In the genomic region with DNA sequence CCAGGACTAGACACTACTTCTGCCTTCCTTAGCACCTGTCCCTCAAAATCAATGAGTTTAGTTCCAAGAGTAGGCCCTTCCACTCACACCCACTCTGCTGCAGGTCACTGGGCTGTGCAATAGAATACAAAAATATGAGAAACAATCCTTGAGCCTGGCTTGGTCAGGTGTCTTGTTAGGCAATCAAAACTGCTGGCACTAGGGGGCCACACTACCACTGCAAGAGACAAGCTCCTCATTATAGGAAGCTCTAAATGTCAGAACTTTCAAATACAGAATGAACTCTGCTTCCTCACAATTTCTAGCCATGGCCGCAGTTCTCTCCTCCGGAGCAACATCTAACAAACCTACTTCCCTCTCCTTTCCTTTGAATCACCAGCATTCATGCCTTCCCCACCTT, we compare ENCODE assay signal across 8 cellular contexts. TPM values are rescaled to one million over a fixed set of nuclear protein-coding genes. Genes with fewer than 3 reads are reported as not detected.
DNase-seq lines count a peak whose midpoint lies in the region; ATAC-seq, FAIRE-seq and TF ChIP-seq lines count a peak whose summit lies in the region.
"Not testable (repeated sequence)": the region's sequence is repeated elsewhere in the genome, so short reads cannot be mapped to it uniquely, and the experiment has no call there.

No MANE protein-coding gene starts in this region.

- H3K4me3 ChIP-seq in brain microvascular endothelial cell (ENCODE audit: low read depth, low read length) = not testable (repeated sequence)

- DNase-seq in D341Med (ENCODE audit: low spot score) (peak; percentile 37), HCEC 1CT (peak; percentile 2), NCI-H82 (lab: John Stamatoyannopoulos, UW) (peak; percentile 30), WTC11 (ENCODE audit: low spot score) (peak; percentile 29), brain microvascular endothelial cell (peak; percentile 31), head of caudate nucleus (peak in 24 of 42 donors; percentile 3 to 56 (median 19)), urothelium cell line (ENCODE audit: low spot score) (peak; percentile 8)
- DNase-seq in naive thymus-derived CD8-positive, alpha-beta T cell = peak in 8 of 10 donors; percentile 3 to 61 (median 18)

- in situ Hi-C loops in brain microvascular endothelial cell (cut with HindIII; ENCODE audit: low pct_ligation_motif_present, low sequenced_read_pairs) = not testable (repeated sequence)

- H3K4me1 Mint-ChIP-seq in WTC11; naive thymus-derived CD8-positive, alpha-beta T cell: not testable (repeated sequence)

- peak; percentile 69 for ATAC-seq in WTC11
- peak in 1 of 2 donors; percentile 49 for ATAC-seq in naive thymus-derived CD8-positive, alpha-beta T cell

- H3K9me3 Mint-ChIP-seq in WTC11; naive thymus-derived CD8-positive, alpha-beta T cell: not testable (repeated sequence)

- not testable (repeated sequence) for H3K27me3 ChIP-seq in brain microvascular endothelial cell (replicated peaks)

- POLR2A ChIA-PET in WTC11 (lab: Charles Lee); naive thymus-derived CD8-positive, alpha-beta T cell (lab: Charles Lee): not testable (repeated sequence)

- not testable (repeated sequence) for H3K4me3 Mint-ChIP-seq in WTC11; naive thymus-derived CD8-positive, alpha-beta T cell

- intact Hi-C loops in head of caudate nucleus (cut with DNase I) = not testable (repeated sequence)

- H3K27ac Mint-ChIP-seq in WTC11 = not testable (repeated sequence)
- H3K27ac Mint-ChIP-seq in naive thymus-derived CD8-positive, alpha-beta T cell = peak overlapping the region in 2 of 10 donors; percentile 32 to 51

- H3K27me3 Mint-ChIP-seq in WTC11 (ENCODE audit: low read depth); naive thymus-derived CD8-positive, alpha-beta T cell: not testable (repeated sequence)

- not testable (repeated sequence) for FAIRE-seq in urothelium cell line (lab: Jason Lieb, UNC)

- peaks cover 13% of the 10 kb centered on the region for H3K36me3 Mint-ChIP-seq in WTC11
- H3K36me3 Mint-ChIP-seq in naive thymus-derived CD8-positive, alpha-beta T cell = peaks cover 1 to 77% (median 17%) of the 10 kb centered on the region in 3 donors

- not testable (repeated sequence) for TF ChIP-seq CTCF in WTC11 (IDR thresholded peaks at IDR 0.05)
- TF ChIP-seq CTCF in brain microvascular endothelial cell (IDR thresholded peaks at IDR 0.05; ENCODE audit: low read depth, low read length, missing control alignments) = peak; percentile 54

- H3K27ac ChIP-seq in brain microvascular endothelial cell = not testable (repeated sequence)

- CTCF ChIA-PET in WTC11 (lab: Charles Lee) = interaction anchor here (0.6 to 1.0 kb wide), 5 partner anchors 26 to 340 kb away, joined by 3 to 6 read pairs (median 3); a partner anchor contains a TSS

- H3K36me3 ChIP-seq in brain microvascular endothelial cell (replicated peaks) = not testable (repeated sequence)

RNA-seq across cellular contexts. Expression of a gene that starts 41.0 kb away (rescaled TPM):
- total RNA-seq in WTC11 (2021) = 25.4 to 27.5 TPM (median 25.4 TPM) in 3 replicates
- 10 to 100 TPM; 20.5 to 22.6 TPM for total RNA-seq in naive thymus-derived CD8-positive, alpha-beta T cell
- polyA plus RNA-seq in naive thymus-derived CD8-positive, alpha-beta T cell = 10 to 100 TPM; 10.5 to 15.9 (median 13.9) TPM

RNA-seq across cellular contexts. Expression of a gene that starts 41.1 kb away (rescaled TPM):
- 1.9 to 3.8 TPM (median 2.7 TPM) in 3 replicates for total RNA-seq in WTC11 (2021)
- 1 to 10 TPM; 3.9 to 5.1 TPM for total RNA-seq in naive thymus-derived CD8-positive, alpha-beta T cell
- polyA plus RNA-seq in naive thymus-derived CD8-positive, alpha-beta T cell = 1 to 10 TPM in 2 of 3 donors, not detected in 1; 2.1 TPM
